20 cellular contexts compared by ENCODE assay signal in genomic region chr4:189305500-189305899, GRCh38.
"Had no signal": no experiment of that assay in that cellular context is flagged by ENCODE, and none has a peak within 500 bp of the region (broad histone marks: within the 10 kb centered on the region; RNA-seq: fewer than 3 reads in every experiment).

No MANE protein-coding gene starts in this region.

- H3K27ac ChIP-seq: adrenal gland, ascending aorta, brain microvascular endothelial cell, psoas muscle, upper lobe of left lung had no signal

- H3K27me3 ChIP-seq: adrenal gland, ascending aorta, brain microvascular endothelial cell, upper lobe of left lung had no signal

- H3K36me3 ChIP-seq: adrenal gland, ascending aorta, brain microvascular endothelial cell, upper lobe of left lung had no signal

- DNase-seq: activated CD4-positive, alpha-beta T cell treated with anti-CD3 and anti-CD28 coated beads for 1 hour; activated CD8-positive, alpha-beta memory T cell treated with anti-CD3 and anti-CD28 coated beads for 24 hours; activated CD8-positive, alpha-beta memory T cell treated with anti-CD3 and anti-CD28 coated beads, Interleukin-2, amount 50 U/mL, for 4 hours; activated naive CD4-positive, alpha-beta T cell; activated T-cell treated with anti-CD3 and anti-CD28 coated beads, Interleukin-2, amount 50 U/mL, for 24 hours; adrenal gland; brain microvascular endothelial cell; effector memory CD4-positive, alpha-beta T cell; foreskin melanocyte; kidney glomerular epithelial cell; left ventricle myocardium superior; mammary epithelial cell; midbrain; psoas muscle; right cardiac atrium; stimulated activated CD4-positive, alpha-beta T cell treated with anti-CD3 and anti-CD28 coated beads, Interleukin-4, amount 100 ng/mL, for 24 hours; stimulated activated naive CD4-positive, alpha-beta T cell treated with Interleukin-2 at 50 U/mL for 16 hours; T-helper 9 cell; upper lobe of left lung had no signal

- H3K4me1 ChIP-seq: ascending aorta, psoas muscle, upper lobe of left lung had no signal

- H3K9me3 ChIP-seq: adrenal gland, ascending aorta, psoas muscle, upper lobe of left lung had no signal

- H3K4me3 ChIP-seq: adrenal gland, ascending aorta, psoas muscle, upper lobe of left lung had no signal
